Comparison of ENCODE assay signal across 8 cellular contexts in the genomic region with DNA sequence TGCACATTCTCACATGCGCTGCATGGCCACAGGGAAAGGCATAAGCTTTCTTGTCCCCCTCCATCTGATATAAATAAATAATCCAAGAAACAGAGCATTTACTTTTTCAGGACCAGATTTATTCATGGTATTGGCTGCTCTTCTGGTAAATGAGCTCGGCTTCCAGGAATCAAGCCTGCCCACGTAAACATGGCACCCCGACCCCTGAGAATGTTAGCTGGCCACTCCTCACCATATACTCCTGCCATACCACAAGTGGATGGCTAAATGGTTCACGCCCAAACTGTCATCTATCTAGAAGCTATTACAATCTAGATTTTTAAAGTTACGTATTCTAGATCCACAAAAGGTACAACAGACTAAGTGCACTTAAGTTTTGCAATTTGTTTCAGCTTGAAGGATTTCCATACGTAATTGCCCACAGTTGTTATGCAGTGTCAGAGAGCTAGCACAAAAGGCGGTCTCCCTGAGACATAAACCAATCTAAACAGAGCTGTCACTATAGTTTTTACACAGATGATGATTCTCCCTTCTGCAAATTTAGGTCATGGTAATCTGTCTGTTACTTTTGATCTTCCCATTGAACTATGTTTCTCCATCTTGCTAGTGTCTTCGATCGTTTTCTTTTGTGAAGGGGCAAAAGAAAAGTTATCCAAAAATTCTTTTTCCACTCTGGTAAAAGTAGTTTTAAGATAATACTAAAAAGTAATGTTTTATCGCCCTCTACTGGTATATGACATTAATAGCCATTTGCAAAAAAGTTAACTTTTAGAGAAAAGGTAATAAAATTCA. TPM values are rescaled to one million over a fixed set of nuclear protein-coding genes. Genes with fewer than 3 reads are reported as not detected.
DNase-seq lines count a peak whose midpoint lies in the region; ATAC-seq, FAIRE-seq and TF ChIP-seq lines count a peak whose summit lies in the region.

No MANE protein-coding gene starts in this region.

- peak; percentile 78 to 80 for TF ChIP-seq RAD21 in liver (IDR thresholded peaks at IDR 0.05)

- WGBS in liver, result 55% methylated on average over 11 of the region's 11 CpGs

- no peak for FAIRE-seq in HTR-8/SVneo (lab: Jason Lieb, UNC)

- H3K27me3 ChIP-seq in ascending aorta (no peaks in the 10 kb centered on the region), liver (ENCODE audit: control insufficient read depth in 4 of 4, insufficient read depth in 4 of 4, low read length in 3 of 4) (no peaks in the 10 kb centered on the region)

- H3K36me3 ChIP-seq in ascending aorta, result no peaks in the 10 kb centered on the region
- H3K36me3 ChIP-seq in liver (ENCODE audit: control insufficient read depth in 4 of 4, insufficient read depth in 3 of 4, low read depth in 1 of 4, low read length in 3 of 4), result no peaks in the 10 kb centered on the region

- peaks cover 0 to 10% of the 10 kb centered on the region in 2 donors for H3K4me1 ChIP-seq in ascending aorta
- H3K4me1 ChIP-seq in liver (ENCODE audit: control insufficient read depth in 4 of 4, insufficient read depth in 4 of 4, low read length in 3 of 4), result no peaks in the 10 kb centered on the region

- no peak for ATAC-seq in GM18907 (IDR thresholded peaks at IDR 0.05; ENCODE audit: unreplicated experiment)

- TF ChIP-seq CTCF in NB4 (IDR thresholded peaks at IDR 0.05; ENCODE audit: low read depth, low read length) (no peak), ascending aorta (IDR thresholded peaks at IDR 0.05) (peak; percentile 55 to 77 (median 61)), liver (IDR thresholded peaks at IDR 0.05; ENCODE audit: low read depth, low read length, missing input control) (peak; percentile 45)

- H3K9me3 ChIP-seq in ascending aorta (no peaks in the 10 kb centered on the region), liver (ENCODE audit: control insufficient read depth in 4 of 4, low read length in 3 of 4) (no peaks in the 10 kb centered on the region)

- H3K9ac ChIP-seq in liver (ENCODE audit: low read depth in 1 of 2, low read length in 2 of 2), result no peak overlapping the region

- TF ChIP-seq POLR2A in NB4 (IDR thresholded peaks at IDR 0.05; ENCODE audit: extremely low read depth, insufficient read length), result no peak

- H3K27ac ChIP-seq in ascending aorta (no peak overlapping the region), liver (ENCODE audit: low read depth in 1 of 2, low read length in 2 of 2) (no peak overlapping the region)

- intact Hi-C loops in ascending aorta (cut with DNase I), result loop anchor here (1.0 to 2.0 kb wide), 3 partner anchors 613 to 998 kb away; no protein-coding TSS in a partner anchor

- H3K4me3 ChIP-seq in NB4 (ENCODE audit: low read depth, low read length), result no peak overlapping the region
- H3K4me3 ChIP-seq in ascending aorta, result no peak overlapping the region
- no peak overlapping the region for H3K4me3 ChIP-seq in liver (ENCODE audit: low read depth in 1 of 3, low read length in 3 of 3)

- DNase-seq in DMS153 treated with DMSO at 0.1 percent for 48 hours (lab: John Stamatoyannopoulos, UW; ENCODE audit: unreplicated experiment), result peak; percentile 32
- no peak for DNase-seq in DMS153 (lab: John Stamatoyannopoulos, UW)
- DNase-seq in NB4 (ENCODE audit: low read depth), result peak; percentile 45
- DNase-seq in ascending aorta (ENCODE audit: low spot score in 2 of 2), result no peak
- no peak for DNase-seq in HTR-8/SVneo (ENCODE audit: insufficient read length, low spot score)
- no peak for DNase-seq in AG08396 (ENCODE audit: low spot score)

TF ChIP-seq in liver, 16 proteins besides CTCF, POLR2A, EP300 and RAD21:
- TF ChIP-seq, protein P1, sequence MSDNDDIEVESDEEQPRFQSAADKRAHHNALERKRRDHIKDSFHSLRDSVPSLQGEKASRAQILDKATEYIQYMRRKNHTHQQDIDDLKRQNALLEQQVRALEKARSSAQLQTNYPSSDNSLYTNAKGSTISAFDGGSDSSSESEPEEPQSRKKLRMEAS (IDR thresholded peaks at IDR 0.05), result no peak
- TF ChIP-seq HNF4A (conservative IDR thresholded peaks at IDR 0.05) (no peak), RXRA (IDR thresholded peaks at IDR 0.05) (no peak), FOXA1 (IDR thresholded peaks at IDR 0.05) (no peak), NR2F2 (IDR thresholded peaks at IDR 0.05) (no peak), FOXA2 (IDR thresholded peaks at IDR 0.05) (no peak)
- TF ChIP-seq, protein P2, sequence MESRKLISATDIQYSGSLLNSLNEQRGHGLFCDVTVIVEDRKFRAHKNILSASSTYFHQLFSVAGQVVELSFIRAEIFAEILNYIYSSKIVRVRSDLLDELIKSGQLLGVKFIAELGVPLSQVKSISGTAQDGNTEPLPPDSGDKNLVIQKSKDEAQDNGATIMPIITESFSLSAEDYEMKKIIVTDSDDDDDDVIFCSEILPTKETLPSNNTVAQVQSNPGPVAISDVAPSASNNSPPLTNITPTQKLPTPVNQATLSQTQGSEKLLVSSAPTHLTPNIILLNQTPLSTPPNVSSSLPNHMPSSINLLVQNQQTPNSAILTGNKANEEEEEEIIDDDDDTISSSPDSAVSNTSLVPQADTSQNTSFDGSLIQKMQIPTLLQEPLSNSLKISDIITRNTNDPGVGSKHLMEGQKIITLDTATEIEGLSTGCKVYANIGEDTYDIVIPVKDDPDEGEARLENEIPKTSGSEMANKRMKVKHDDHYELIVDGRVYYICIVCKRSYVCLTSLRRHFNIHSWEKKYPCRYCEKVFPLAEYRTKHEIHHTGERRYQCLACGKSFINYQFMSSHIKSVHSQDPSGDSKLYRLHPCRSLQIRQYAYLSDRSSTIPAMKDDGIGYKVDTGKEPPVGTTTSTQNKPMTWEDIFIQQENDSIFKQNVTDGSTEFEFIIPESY (IDR thresholded peaks at IDR 0.05), result no peak
- TF ChIP-seq, protein P3, sequence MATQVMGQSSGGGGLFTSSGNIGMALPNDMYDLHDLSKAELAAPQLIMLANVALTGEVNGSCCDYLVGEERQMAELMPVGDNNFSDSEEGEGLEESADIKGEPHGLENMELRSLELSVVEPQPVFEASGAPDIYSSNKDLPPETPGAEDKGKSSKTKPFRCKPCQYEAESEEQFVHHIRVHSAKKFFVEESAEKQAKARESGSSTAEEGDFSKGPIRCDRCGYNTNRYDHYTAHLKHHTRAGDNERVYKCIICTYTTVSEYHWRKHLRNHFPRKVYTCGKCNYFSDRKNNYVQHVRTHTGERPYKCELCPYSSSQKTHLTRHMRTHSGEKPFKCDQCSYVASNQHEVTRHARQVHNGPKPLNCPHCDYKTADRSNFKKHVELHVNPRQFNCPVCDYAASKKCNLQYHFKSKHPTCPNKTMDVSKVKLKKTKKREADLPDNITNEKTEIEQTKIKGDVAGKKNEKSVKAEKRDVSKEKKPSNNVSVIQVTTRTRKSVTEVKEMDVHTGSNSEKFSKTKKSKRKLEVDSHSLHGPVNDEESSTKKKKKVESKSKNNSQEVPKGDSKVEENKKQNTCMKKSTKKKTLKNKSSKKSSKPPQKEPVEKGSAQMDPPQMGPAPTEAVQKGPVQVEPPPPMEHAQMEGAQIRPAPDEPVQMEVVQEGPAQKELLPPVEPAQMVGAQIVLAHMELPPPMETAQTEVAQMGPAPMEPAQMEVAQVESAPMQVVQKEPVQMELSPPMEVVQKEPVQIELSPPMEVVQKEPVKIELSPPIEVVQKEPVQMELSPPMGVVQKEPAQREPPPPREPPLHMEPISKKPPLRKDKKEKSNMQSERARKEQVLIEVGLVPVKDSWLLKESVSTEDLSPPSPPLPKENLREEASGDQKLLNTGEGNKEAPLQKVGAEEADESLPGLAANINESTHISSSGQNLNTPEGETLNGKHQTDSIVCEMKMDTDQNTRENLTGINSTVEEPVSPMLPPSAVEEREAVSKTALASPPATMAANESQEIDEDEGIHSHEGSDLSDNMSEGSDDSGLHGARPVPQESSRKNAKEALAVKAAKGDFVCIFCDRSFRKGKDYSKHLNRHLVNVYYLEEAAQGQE (IDR thresholded peaks at IDR 0.05), result no peak

RNA-seq across cellular contexts. Expression of a gene that starts 16.2 kb away (rescaled TPM):
- total RNA-seq in ascending aorta, result 65.1 TPM
- 10 to 100 TPM in 1 of 2 donors, 1 to 10 TPM in 1; 6.4 to 23.6 TPM for total RNA-seq in liver
- 10 to 100 TPM in 1 of 2 donors, 1 to 10 TPM in 1; 5.4 to 10.8 TPM for polyA plus RNA-seq in liver

Comparison
In these comparisons a context has a peak if more than half of its experiments do, and no peak if none do; other contexts are left out.
1. DNase-seq: peak in DMS153 treated with DMSO at 0.1 percent for 48 hours (single experiment) and NB4 (single experiment); none in DMS153 (single experiment), ascending aorta (0 of 2), HTR-8/SVneo (single experiment) and AG08396 (single experiment).